8 cellular contexts compared by ENCODE assay signal in the genomic region with DNA sequence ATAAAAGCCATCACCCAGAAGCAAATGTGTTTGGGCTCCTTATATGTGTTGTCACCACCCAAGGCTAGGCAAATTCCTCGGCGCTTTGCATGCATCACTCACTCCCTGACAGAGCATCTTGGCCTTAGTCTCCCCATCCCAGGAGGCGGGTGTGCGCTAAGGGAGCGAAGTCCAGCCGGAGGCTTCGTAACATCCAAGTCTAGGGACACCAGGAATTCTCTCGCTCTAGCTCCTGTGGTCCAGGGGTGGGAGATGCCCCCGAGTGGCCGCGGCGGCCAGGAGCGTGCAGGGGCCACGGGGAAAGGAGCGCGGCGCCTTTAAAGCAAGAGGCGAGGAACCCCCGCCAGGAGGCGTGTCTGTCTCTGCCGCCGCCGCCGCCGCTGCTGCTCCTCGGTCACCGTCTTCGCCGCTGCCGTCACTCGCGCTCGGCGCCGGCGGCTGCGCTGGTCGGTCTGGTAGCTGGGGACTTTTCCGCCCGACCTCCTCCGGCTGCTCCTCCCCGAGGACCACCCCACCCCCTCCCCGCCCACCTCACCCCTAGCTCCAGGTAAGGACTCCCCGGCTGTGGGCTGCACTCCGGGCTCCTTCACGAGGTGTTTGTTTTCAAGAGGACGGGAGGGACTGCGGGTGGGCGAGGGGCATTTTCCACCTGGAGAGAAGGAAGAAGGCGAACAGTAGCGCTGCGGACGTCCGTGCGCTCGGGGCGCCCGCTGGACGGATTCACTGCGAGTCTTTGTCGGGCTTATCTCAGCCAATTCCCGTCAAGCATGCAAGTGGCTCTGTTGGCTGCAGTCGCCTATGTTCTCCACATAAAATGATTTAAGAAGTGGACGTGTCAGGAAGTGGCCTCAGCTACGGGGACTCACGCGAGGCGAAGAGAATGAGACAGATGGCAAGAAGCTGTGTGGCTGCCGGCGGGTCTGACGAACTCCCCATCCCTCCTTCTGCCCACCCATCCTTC. TPM values are rescaled to one million over a fixed set of nuclear protein-coding genes. Genes with fewer than 3 reads are reported as not detected.
A peak's percentile ranks its signal among the peaks of the same experiment; 100 is the strongest.
DNase-seq lines count a peak whose midpoint lies in the region; ATAC-seq and TF ChIP-seq lines count a peak whose summit lies in the region.

GRIK2 (plus strand) TSS at position 418 of the 961 bp plus-strand sequence.

- no peaks in the 10 kb centered on the region for H3K9me3 ChIP-seq in fibroblast of lung (ENCODE audit: control insufficient read depth, insufficient read depth, low read depth, low read length)

- H3K27ac ChIP-seq in ACC112 (ENCODE audit: low read depth, low read length): no peak within 1 kb of the TSS
- H3K27ac ChIP-seq in fibroblast of lung (ENCODE audit: insufficient read depth, low read length): no peak within 1 kb of the TSS

- H3K36me3 ChIP-seq in ACC112 (ENCODE audit: insufficient read depth, low read length): no peaks in the 10 kb centered on the region
- no peaks in the 10 kb centered on the region for H3K36me3 ChIP-seq in fibroblast of lung (ENCODE audit: control insufficient read depth, insufficient read depth, low read length)

- no peak within 1 kb of the TSS for H3K9ac ChIP-seq in fibroblast of lung (ENCODE audit: insufficient read depth, low read length)

- H2AFZ ChIP-seq in ACC112 (ENCODE audit: low read length, unreplicated experiment) (peak within 1 kb of the TSS; percentile 28), fibroblast of lung (ENCODE audit: low read length) (no peak within 1 kb of the TSS)

- DNase-seq in Kasumi-1 (lab: John Stamatoyannopoulos, UW) (peak; percentile 58 to 65), SK-N-DZ (ENCODE audit: low spot score) (peak; percentile 85), fibroblast of lung (ENCODE audit: low read depth in 2 of 2) (peak in 1 of 2 donors; percentile 28), occipital lobe (lab: John Stamatoyannopoulos, UW) (peak; percentile 36), MV-4-11 (lab: John Stamatoyannopoulos, UW) (no peak)
- DNase-seq in activated naive CD4-positive, alpha-beta T cell treated with anti-CD3 and anti-CD28 coated beads, Interleukin-2, amount 50 U/mL, for 16 hours: no peak

- peaks cover 75% of the 10 kb centered on the region for H3K27me3 ChIP-seq in ACC112 (ENCODE audit: insufficient read depth, low read length)
- peaks cover 2% of the 10 kb centered on the region for H3K27me3 ChIP-seq in fibroblast of lung (ENCODE audit: control insufficient read depth, insufficient read depth, low read length)

- no peaks in the 10 kb centered on the region for H4K20me1 ChIP-seq in fibroblast of lung (ENCODE audit: control insufficient read depth, extremely low read depth, insufficient read depth, low read length)

- H3K79me2 ChIP-seq in ACC112 (ENCODE audit: control insufficient read depth, insufficient read depth, low read length, unreplicated experiment) (no peaks in the 10 kb centered on the region), fibroblast of lung (ENCODE audit: control insufficient read depth, insufficient read depth, low read length) (no peaks in the 10 kb centered on the region)

- peak within 1 kb of the TSS; percentile 69 for H3K4me2 ChIP-seq in fibroblast of lung (ENCODE audit: extremely low read depth, insufficient read depth, low read length)

- H3K4me3 ChIP-seq in ACC112 (ENCODE audit: low read depth, low read length) (peak within 1 kb of the TSS; percentile 73), fibroblast of lung (replicated peaks in 1 of 4; ENCODE audit: control extremely low read depth in 1 of 4, insufficient read depth in 1 of 4, low read depth in 3 of 4, low read length in 4 of 4) (peak within 1 kb of the TSS in 2 of 4 experiments; percentile 38 to 50)

- peak in 1 of 2 donors; percentile 23 for TF ChIP-seq CTCF in fibroblast of lung (conservative IDR thresholded peaks at IDR 0.05 in 1 of 2, IDR thresholded peaks at IDR 0.05 in 1 of 2; ENCODE audit: low read depth in 1 of 2, low read length in 2 of 2)

- peak; percentile 57 for ATAC-seq in GM19043 (IDR thresholded peaks at IDR 0.05; ENCODE audit: low read depth, unreplicated experiment)

- H3K4me1 ChIP-seq in ACC112 (ENCODE audit: control insufficient read depth, insufficient read depth, low read length, unreplicated experiment): peaks cover 17% of the 10 kb centered on the region
- H3K4me1 ChIP-seq in fibroblast of lung (ENCODE audit: control insufficient read depth, extremely low read depth, insufficient read depth, low read length): no peaks in the 10 kb centered on the region

RNA-seq across cellular contexts. Expression of gene GRIK2, which starts in this region (rescaled TPM):
- 6.7 and 11.2 TPM in 2 replicates for polyA plus RNA-seq in SK-N-DZ (2014; cell fraction: cytosol; rRNA removed)
- polyA plus RNA-seq in SK-N-DZ (2014; cell fraction: nucleus; rRNA removed): 34.1 and 38.3 TPM in 2 replicates
- total RNA-seq in fibroblast of lung: under 0.01 and 0.33 TPM in 2 replicates
- 0.12 and 0.40 TPM in 2 replicates for polyA plus RNA-seq in fibroblast of lung
- polyA plus RNA-seq in fibroblast of lung (2012): 0.18 and 0.47 TPM in 2 replicates
- polyA minus RNA-seq in fibroblast of lung (ENCODE audit: low replicate concordance): 1.2 TPM in 1 of 2 replicates, not detected in the other
- 82.7 TPM for total RNA-seq in occipital lobe

Comparison
In these comparisons a context has a peak if more than half of its experiments do, and no peak if none do; other contexts are left out.
1. RNA of gene GRIK2 (total RNA-seq): 82.7 TPM in occipital lobe (single experiment); under 0.01 to 0.33 TPM in fibroblast of lung; every median in the first group is over 10 times any median in the second.
2. DNase-seq: peak in Kasumi-1 (2 of 2), SK-N-DZ (single experiment) and occipital lobe (single experiment); none in activated naive CD4-positive, alpha-beta T cell treated with anti-CD3 and anti-CD28 coated beads, Interleukin-2, amount 50 U/mL, for 16 hours (single experiment) and MV-4-11 (single experiment).